In the genomic region with DNA sequence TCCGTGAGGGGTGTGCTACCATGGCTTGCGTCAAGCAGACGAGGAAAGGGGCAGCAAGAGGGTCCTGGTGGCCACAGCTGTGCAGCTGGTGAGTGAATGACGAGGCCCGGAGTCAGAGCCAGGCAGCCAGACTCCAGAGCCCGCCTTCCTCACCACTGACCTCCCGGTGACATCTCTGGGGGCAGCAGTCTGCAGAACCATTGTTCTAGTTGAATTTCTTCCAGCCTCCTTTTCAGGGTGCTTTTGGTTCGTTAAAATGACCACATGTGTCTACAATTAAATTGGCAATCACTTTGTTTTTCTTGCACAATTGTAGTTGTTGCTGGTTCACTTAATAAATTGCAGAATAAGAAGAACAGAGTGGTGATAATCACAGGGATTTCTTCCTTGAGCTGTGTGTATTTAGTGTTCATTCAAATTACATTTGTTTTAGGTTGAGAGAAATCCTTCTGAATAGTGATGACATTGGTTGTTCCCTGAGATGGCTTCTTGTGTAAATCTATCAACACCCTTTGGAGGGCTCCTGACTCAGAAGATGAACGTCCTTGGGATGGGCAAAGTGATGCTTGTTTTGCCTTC, we compare ENCODE assay signal across 10 cellular contexts.
DNase-seq lines count a peak whose midpoint lies in the region; ATAC-seq, FAIRE-seq and TF ChIP-seq lines count a peak whose summit lies in the region.
"Had no signal": no experiment of that assay in that cellular context is flagged by ENCODE, and none has a peak within 500 bp of the region (broad histone marks: within the 10 kb centered on the region; RNA-seq: fewer than 3 reads in every experiment).

No MANE protein-coding gene starts in this region.

- FAIRE-seq in endothelial cell of umbilical vein (lab: Jason Lieb, UNC), result peak; percentile 81
- FAIRE-seq: colon, GM12878 had no signal

- peak overlapping the region; percentile 65 for H3K9ac ChIP-seq in endothelial cell of umbilical vein (replicated peaks; ENCODE audit: extremely low read depth, insufficient read depth, low read length)
- H3K9ac ChIP-seq in mesenchymal stem cell (ENCODE audit: low read length), result no peak overlapping the region
- H3K9ac ChIP-seq in neuronal stem cell (ENCODE audit: low read depth, low read length, poor library complexity), result no peak overlapping the region

- H3K79me1 ChIP-seq in mesenchymal stem cell (replicated peaks; ENCODE audit: low read length, poor library complexity, severe bottlenecking) (peaks cover 27% of the 10 kb centered on the region), neuronal stem cell (ENCODE audit: low read depth, low read length) (no peaks in the 10 kb centered on the region)

- no peaks in the 10 kb centered on the region for H4K20me1 ChIP-seq in endothelial cell of umbilical vein (replicated peaks; ENCODE audit: control insufficient read depth, extremely low read depth, insufficient read depth, low read length)

- H3K9me3 ChIP-seq in endothelial cell of umbilical vein (replicated peaks; ENCODE audit: control insufficient read depth, insufficient read depth, low read length) (no peaks in the 10 kb centered on the region), mesenchymal stem cell (ENCODE audit: control insufficient read depth, low read length) (no peaks in the 10 kb centered on the region), upper lobe of right lung (no peaks in the 10 kb centered on the region), neuronal stem cell (replicated peaks in 1 of 2; ENCODE audit: control insufficient read depth in 2 of 2, insufficient read depth in 1 of 2, low read depth in 1 of 2, low read length in 2 of 2) (peaks cover 3 to 9% of the 10 kb centered on the region in 2 donors)

- H2BK12ac ChIP-seq in mesenchymal stem cell (ENCODE audit: low read length in 2 of 2) (no peak overlapping the region), neuronal stem cell (ENCODE audit: low read length) (no peak overlapping the region)

- H3K4me1 ChIP-seq in endothelial cell of umbilical vein (ENCODE audit: control insufficient read depth, extremely low read depth, insufficient read depth, low read length) (peaks cover 54% of the 10 kb centered on the region), mesenchymal stem cell (ENCODE audit: control insufficient read depth, insufficient read depth, low read depth, low read length) (peaks cover 6% of the 10 kb centered on the region), upper lobe of right lung (peaks cover 28% of the 10 kb centered on the region), neuronal stem cell (ENCODE audit: control insufficient read depth in 2 of 2, insufficient read depth in 1 of 2, low read depth in 1 of 2, low read length in 2 of 2) (peaks cover 3 to 5% of the 10 kb centered on the region in 2 donors)

- H3K4ac ChIP-seq in mesenchymal stem cell (ENCODE audit: low read depth in 1 of 2, low read length in 2 of 2), result peak overlapping the region in 1 of 2 experiments; percentile 12
- no peak overlapping the region for H3K4ac ChIP-seq in neuronal stem cell (ENCODE audit: low read length)

- dilution Hi-C loops in endothelial cell of umbilical vein (cut with MboI; ENCODE audit: extremely low pct_ligation_motif_present, low sequenced_read_pairs), result no loop called here

- H3K14ac ChIP-seq in mesenchymal stem cell (ENCODE audit: low read length in 2 of 2), result peak overlapping the region in 1 of 2 experiments; percentile 45
- no peak overlapping the region for H3K14ac ChIP-seq in neuronal stem cell (ENCODE audit: low read length)

- H2BK120ac ChIP-seq in mesenchymal stem cell (ENCODE audit: low read depth, low read length), result no peak overlapping the region
- no peak overlapping the region for H2BK120ac ChIP-seq in neuronal stem cell (ENCODE audit: low read depth, low read length)

- H3K27ac ChIP-seq in endothelial cell of umbilical vein (ENCODE audit: insufficient read depth, low read depth, low read length) (peak overlapping the region; percentile 94), mesenchymal stem cell (ENCODE audit: low read length, poor library complexity, severe bottlenecking) (no peak overlapping the region), upper lobe of right lung (peak overlapping the region; percentile 65), neuronal stem cell (replicated peaks; ENCODE audit: low read length) (no peak overlapping the region)

- WGBS in mesenchymal stem cell, result 63% methylated on average over 9 of the region's 9 CpGs
- WGBS in neuronal stem cell (ENCODE audit: extremely low coverage in 2 of 2, insufficient read length in 2 of 2, insufficient replicate concordance in 1 of 2), 2 donors, result no CpG with 5 or more reads among the region's 9 CpGs

- no peak for TF ChIP-seq POLR2A in NB4 (IDR thresholded peaks at IDR 0.05; ENCODE audit: extremely low read depth, insufficient read length)
- peak; percentile 61 for TF ChIP-seq POLR2A in endothelial cell of umbilical vein (IDR thresholded peaks at IDR 0.05; ENCODE audit: low read depth, low read length)

- no peak overlapping the region for H3K23ac ChIP-seq in mesenchymal stem cell (ENCODE audit: low read length in 2 of 2)
- H3K23ac ChIP-seq in neuronal stem cell (ENCODE audit: low read depth, low read length, poor library complexity), result no peak overlapping the region

- ATAC-seq in upper lobe of right lung, result peak; percentile 39
- no peak for ATAC-seq in GM19023 (IDR thresholded peaks at IDR 0.05; ENCODE audit: unreplicated experiment)
- ATAC-seq: GM12878 had no signal

- H3K4me3 ChIP-seq in NB4 (ENCODE audit: low read depth, low read length) (no peak overlapping the region), endothelial cell of umbilical vein (replicated peaks in 1 of 3; ENCODE audit: insufficient read depth in 1 of 3, low read depth in 1 of 3, low read length in 3 of 3) (no peak overlapping the region), mesenchymal stem cell (ENCODE audit: insufficient read depth in 1 of 2, low read depth in 1 of 2, low read length in 2 of 2) (peak overlapping the region in 1 of 2 experiments; percentile 11), upper lobe of right lung (no peak overlapping the region), neuronal stem cell (ENCODE audit: low read length in 2 of 2) (no peak overlapping the region)
- H3K4me3 ChIP-seq: GM12878 had no signal

- no peak overlapping the region for H2AK5ac ChIP-seq in mesenchymal stem cell (ENCODE audit: low read length, severe bottlenecking)
- H2AK5ac ChIP-seq in neuronal stem cell (ENCODE audit: low read depth, low read length), result no peak overlapping the region

- intact Hi-C loops in endothelial cell of umbilical vein (cut with micrococcal nuclease), result loop anchor here (1.0 to 5.0 kb wide), 7 partner anchors 9 to 224 kb away; no protein-coding TSS in a partner anchor
- intact Hi-C loops in upper lobe of right lung (cut with DNase I), result no loop called here

- H4K91ac ChIP-seq in mesenchymal stem cell (ENCODE audit: low read length) (no peak overlapping the region), neuronal stem cell (ENCODE audit: low read depth, low read length, poor library complexity) (no peak overlapping the region)

- TF ChIP-seq CTCF in NB4 (IDR thresholded peaks at IDR 0.05; ENCODE audit: low read depth, low read length) (no peak), endothelial cell of umbilical vein (IDR thresholded peaks at IDR 0.05; ENCODE audit: extremely low read depth in 1 of 2, insufficient read depth in 1 of 2, low read depth in 1 of 2, low read length in 2 of 2) (no peak), upper lobe of right lung (IDR thresholded peaks at IDR 0.05) (no peak)

- H3K4me2 ChIP-seq in endothelial cell of umbilical vein (ENCODE audit: insufficient read depth, low read length) (peak overlapping the region; percentile 48), mesenchymal stem cell (ENCODE audit: low read length, poor library complexity, severe bottlenecking) (no peak overlapping the region), neuronal stem cell (ENCODE audit: insufficient read depth, low read length, poor library complexity, severe bottlenecking) (no peak overlapping the region)

- H3K36me3 ChIP-seq in endothelial cell of umbilical vein (ENCODE audit: control insufficient read depth in 2 of 2, extremely low read depth in 1 of 2, insufficient read depth in 2 of 2, low read length in 2 of 2) (no peaks in the 10 kb centered on the region), mesenchymal stem cell (ENCODE audit: control insufficient read depth in 1 of 2, insufficient read depth in 2 of 2, low read depth in 1 of 2, low read length in 2 of 2) (peaks cover 6% of the 10 kb centered on the region in 2 experiments), upper lobe of right lung (no peaks in the 10 kb centered on the region), neuronal stem cell (replicated peaks in 1 of 2; ENCODE audit: control insufficient read depth in 2 of 2, insufficient read depth in 2 of 2, low read length in 2 of 2) (peaks cover 1 to 9% of the 10 kb centered on the region in 2 donors)

- no peaks in the 10 kb centered on the region for H3K27me3 ChIP-seq in endothelial cell of umbilical vein (ENCODE audit: control insufficient read depth in 2 of 2, insufficient read depth in 2 of 2, low read length in 2 of 2)
- H3K27me3 ChIP-seq in mesenchymal stem cell (ENCODE audit: control insufficient read depth in 1 of 2, insufficient read depth in 1 of 2, low read length in 2 of 2), result no peaks in the 10 kb centered on the region
- no peaks in the 10 kb centered on the region for H3K27me3 ChIP-seq in upper lobe of right lung
- H3K27me3 ChIP-seq in neuronal stem cell (ENCODE audit: control insufficient read depth in 3 of 3, insufficient read depth in 3 of 3, low read depth in 1 of 3, low read length in 3 of 3), result no peaks in the 10 kb centered on the region

- CTCF ChIA-PET in endothelial cell of umbilical vein (lab: Charles Lee), result interaction anchor here (0.7 to 2.9 kb wide), 8 partner anchors 10 to 197 kb away, joined by 3 to 14 read pairs (median 5); no protein-coding TSS in a partner anchor

- H2BK15ac ChIP-seq in mesenchymal stem cell (ENCODE audit: low read depth, poor library complexity, severe bottlenecking) (no peak overlapping the region), neuronal stem cell (ENCODE audit: low read length) (no peak overlapping the region)

- no peak overlapping the region for H2AFZ ChIP-seq in endothelial cell of umbilical vein (ENCODE audit: low read depth, low read length)
- H2AFZ ChIP-seq in mesenchymal stem cell (ENCODE audit: low read depth, low read length), result no peak overlapping the region
- no peak overlapping the region for H2AFZ ChIP-seq in neuronal stem cell (ENCODE audit: low read length)

- H3K18ac ChIP-seq in mesenchymal stem cell (ENCODE audit: low read depth in 1 of 2, low read length in 2 of 2) (peak overlapping the region in 1 of 2 experiments; percentile 59), neuronal stem cell (ENCODE audit: low read length) (no peak overlapping the region)

- POLR2A ChIA-PET in endothelial cell of umbilical vein (lab: Charles Lee), result interaction anchor here (1.1 kb wide), 1 partner anchor 146 kb away, joined by 3 read pairs; no protein-coding TSS in a partner anchor

- BruUV-seq in endothelial cell of umbilical vein (replicated peaks; lab: Mats Ljungman, UMichigan), result no TSS peak

- DNase-seq in NB4 (ENCODE audit: low read depth), result peak; percentile 41
- DNase-seq in endothelial cell of umbilical vein (ENCODE audit: low read depth, low spot score), result peak; percentile 95
- DNase-seq in mesenchymal stem cell, result peak; percentile 53
- no peak for DNase-seq in upper lobe of right lung
- DNase-seq in NCI-H345 treated with DMSO at 0.1 percent for 48 hours (lab: John Stamatoyannopoulos, UW; ENCODE audit: unreplicated experiment), result no peak
- no peak for DNase-seq in neuronal stem cell (ENCODE audit: low spot score)
- DNase-seq: activated CD4-positive, alpha-beta T cell treated with anti-CD3 and anti-CD28 coated beads, Interleukin-2, amount 10 ng/mL, durations not matched to agents 24 days and 14 days had no signal

- no peaks in the 10 kb centered on the region for H3K9me1 ChIP-seq in endothelial cell of umbilical vein (replicated peaks; ENCODE audit: control insufficient read depth, extremely low read depth, insufficient read depth, low read length)

- H2BK5ac ChIP-seq in mesenchymal stem cell (ENCODE audit: low read depth, low read length, poor library complexity, severe bottlenecking), result no peak overlapping the region
- H2BK5ac ChIP-seq in neuronal stem cell (ENCODE audit: low read length), result no peak overlapping the region

- peaks cover 5% of the 10 kb centered on the region for H3K79me2 ChIP-seq in endothelial cell of umbilical vein (ENCODE audit: control insufficient read depth, insufficient read depth, low read length)

- H4K8ac ChIP-seq in mesenchymal stem cell (ENCODE audit: low read length) (no peak overlapping the region), neuronal stem cell (ENCODE audit: low read depth, low read length) (no peak overlapping the region)

Comparison
In these comparisons a context has a peak if more than half of its experiments do, and no peak if none do; other contexts are left out.
1. DNase-seq: peak in NB4 (single experiment), endothelial cell of umbilical vein (single experiment) and mesenchymal stem cell (single experiment); none in upper lobe of right lung (single experiment), NCI-H345 treated with DMSO at 0.1 percent for 48 hours (single experiment) and neuronal stem cell (single experiment).
2. H3K27ac ChIP-seq: peak in endothelial cell of umbilical vein (single experiment) and upper lobe of right lung (single experiment); none in mesenchymal stem cell (single experiment) and neuronal stem cell (single experiment).